8 cellular contexts compared by ENCODE assay signal in the genomic region with DNA sequence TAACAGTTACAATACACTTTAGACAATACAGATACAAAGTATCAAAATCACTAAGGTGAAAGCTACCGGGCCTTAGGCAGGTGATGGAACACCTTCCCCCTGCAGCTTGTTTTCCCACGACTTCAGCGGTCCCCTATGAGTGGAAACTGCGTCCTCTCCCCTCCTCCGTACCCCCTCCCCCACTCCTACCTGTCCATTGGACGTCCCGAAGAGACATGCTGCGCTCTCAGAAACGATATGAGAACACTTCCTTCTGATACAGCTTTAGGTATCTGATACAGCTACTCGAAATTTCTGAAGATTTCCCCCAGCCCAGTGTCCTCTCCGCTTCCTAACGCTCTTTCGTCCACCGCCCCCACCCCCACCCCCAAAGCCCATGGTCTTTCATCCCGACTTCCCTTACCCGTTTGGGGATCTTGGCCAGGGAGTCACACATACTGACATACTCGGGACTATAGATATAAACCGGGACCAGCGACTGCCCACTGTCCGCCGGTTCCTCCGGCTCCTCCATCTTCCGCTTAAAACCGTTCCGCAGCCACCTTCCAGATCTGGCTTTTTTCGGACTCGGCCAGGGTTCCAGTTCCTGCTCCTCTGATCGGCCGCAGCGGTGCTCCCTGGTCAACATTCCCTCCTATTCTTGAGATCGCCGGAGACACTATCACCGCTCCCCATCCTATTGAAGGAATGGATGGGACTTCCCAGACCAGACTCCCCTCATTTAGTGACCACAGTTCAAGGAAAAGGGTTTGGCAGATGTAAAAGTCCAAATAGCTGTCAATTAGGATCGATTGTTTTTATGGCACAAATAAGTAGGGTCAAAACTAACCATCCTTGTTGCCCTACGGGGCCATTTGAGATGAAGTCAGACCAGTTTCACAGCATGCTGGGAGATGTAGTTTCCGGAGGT. TPM values are rescaled to one million over a fixed set of nuclear protein-coding genes. Genes with fewer than 3 reads are reported as not detected.
DNase-seq lines count a peak whose midpoint lies in the region; ATAC-seq and TF ChIP-seq lines count a peak whose summit lies in the region.

A gene (minus strand): TSS at position 596 of the 910 bp plus-strand sequence. CDS start 82 bp downstream, at position 514.

- H3K27me3 Mint-ChIP-seq in CD8-positive, alpha-beta memory T cell, result peaks cover 0 to 24% of the 10 kb centered on the region in 2 donors
- H3K27me3 Mint-ChIP-seq in activated CD4-positive, alpha-beta T cell treated with anti-CD3 and anti-CD28 coated beads, Interleukin-2, amount 10 ng/mL, durations not matched to agents 24 days and 14 days, result peaks cover 9% of the 10 kb centered on the region

- intact Hi-C loops in activated CD4-positive, alpha-beta T cell treated with anti-CD3 and anti-CD28 coated beads, Interleukin-2, amount 10 ng/mL, durations not matched to agents 24 days and 14 days (cut with micrococcal nuclease), result loop anchor here (1.0 to 2.0 kb wide), 2 partner anchors 49 to 140 kb away; no protein-coding TSS in a partner anchor
- intact Hi-C loops in lower leg skin (cut with DNase I; ENCODE audit: low total_unique reads), result no loop called here

- no peaks in the 10 kb centered on the region for H3K9me3 ChIP-seq in CD8-positive, alpha-beta memory T cell (ENCODE audit: low read length)

- peaks cover 0 to 2% (median 0%) of the 10 kb centered on the region in 5 donors for H3K9me3 Mint-ChIP-seq in CD8-positive, alpha-beta memory T cell
- no peaks in the 10 kb centered on the region for H3K9me3 Mint-ChIP-seq in activated CD4-positive, alpha-beta T cell treated with anti-CD3 and anti-CD28 coated beads, Interleukin-2, amount 10 ng/mL, durations not matched to agents 24 days and 14 days

- no peaks in the 10 kb centered on the region for H3K4me1 ChIP-seq in CD8-positive, alpha-beta memory T cell (ENCODE audit: insufficient read depth, low read length)

- H3K36me3 Mint-ChIP-seq in CD8-positive, alpha-beta memory T cell, result peaks cover 0 to 29% (median 2%) of the 10 kb centered on the region in 3 donors
- peaks cover 9% of the 10 kb centered on the region for H3K36me3 Mint-ChIP-seq in activated CD4-positive, alpha-beta T cell treated with anti-CD3 and anti-CD28 coated beads, Interleukin-2, amount 10 ng/mL, durations not matched to agents 24 days and 14 days (ENCODE audit: low read depth)

- 1 to 36% methylated on average over 32 to 36 of the region's 36 CpGs for WGBS in lower leg skin, 2 donors

- POLR2A ChIA-PET in CD8-positive, alpha-beta memory T cell (lab: Charles Lee), result no interaction called here

- H3K27me3 ChIP-seq in CD8-positive, alpha-beta memory T cell (ENCODE audit: insufficient read depth, low read length, poor library complexity, severe bottlenecking), result no peaks in the 10 kb centered on the region

- peak within 1 kb of the TSS; percentile 88 to 99 (median 93) for H3K4me3 Mint-ChIP-seq in CD8-positive, alpha-beta memory T cell
- peak within 1 kb of the TSS; percentile 92 for H3K4me3 Mint-ChIP-seq in activated CD4-positive, alpha-beta T cell treated with anti-CD3 and anti-CD28 coated beads, Interleukin-2, amount 10 ng/mL, durations not matched to agents 24 days and 14 days

- peaks cover 8 to 16% (median 9%) of the 10 kb centered on the region in 3 donors for H3K4me1 Mint-ChIP-seq in CD8-positive, alpha-beta memory T cell
- H3K4me1 Mint-ChIP-seq in activated CD4-positive, alpha-beta T cell treated with anti-CD3 and anti-CD28 coated beads, Interleukin-2, amount 10 ng/mL, durations not matched to agents 24 days and 14 days, result peaks cover 5% of the 10 kb centered on the region

- peaks cover 5% of the 10 kb centered on the region for H3K36me3 ChIP-seq in CD8-positive, alpha-beta memory T cell (ENCODE audit: insufficient read depth, low read length)

- CTCF ChIA-PET in CD8-positive, alpha-beta memory T cell (lab: Charles Lee), result interaction anchor here (0.8 kb wide), 1 partner anchor 295 kb away, joined by 3 read pairs; a partner anchor contains a TSS

- peak in 4 of 5 donors; percentile 3 to 54 (median 35) for DNase-seq in CD8-positive, alpha-beta memory T cell
- peak; percentile 78 to 85 for DNase-seq in NCI-H524 (lab: John Stamatoyannopoulos, UW)
- peak; percentile 85 for DNase-seq in activated CD4-positive, alpha-beta T cell treated with anti-CD3 and anti-CD28 coated beads, Interleukin-2, amount 10 ng/mL, durations not matched to agents 24 days and 14 days
- peak; percentile 74 for DNase-seq in ecto neural progenitor cell (ENCODE audit: low spot score)
- DNase-seq in lower leg skin (ENCODE audit: low spot score in 2 of 2), result peak; percentile 41 to 90
- peak in 2 of 3 experiments; percentile 11 to 26 for DNase-seq in stimulated activated CD4-positive, alpha-beta T cell treated with anti-CD3 and anti-CD28 coated beads, TNF-alpha, amount 100 ng/mL, for 24 hours (ENCODE audit: low read depth in 3 of 3)

- peak within 1 kb of the TSS; percentile 60 for H3K27ac ChIP-seq in CD8-positive, alpha-beta memory T cell (ENCODE audit: low read depth, low read length)

- peak; percentile 96 for ATAC-seq in GM19397 (IDR thresholded peaks at IDR 0.05; ENCODE audit: unreplicated experiment)
- peak; percentile 97 for ATAC-seq in HG03520 (IDR thresholded peaks at IDR 0.05; ENCODE audit: unreplicated experiment)

- H3K4me3 ChIP-seq in CD8-positive, alpha-beta memory T cell (ENCODE audit: low read length), result peak within 1 kb of the TSS; percentile 96
- peak within 1 kb of the TSS; percentile 30 for H3K4me3 ChIP-seq in lower leg skin (ENCODE audit: low read depth, poor library complexity, severe bottlenecking)

- H3K27ac Mint-ChIP-seq in CD8-positive, alpha-beta memory T cell, result peak within 1 kb of the TSS; percentile 4 to 95 (median 87)
- H3K27ac Mint-ChIP-seq in activated CD4-positive, alpha-beta T cell treated with anti-CD3 and anti-CD28 coated beads, Interleukin-2, amount 10 ng/mL, durations not matched to agents 24 days and 14 days, result peak within 1 kb of the TSS; percentile 96

- no peak for TF ChIP-seq POLR2A in lower leg skin (IDR thresholded peaks at IDR 0.05)

- no peak for TF ChIP-seq CTCF in lower leg skin (IDR thresholded peaks at IDR 0.05)

RNA-seq across cellular contexts. Expression of the gene that starts here (rescaled TPM):
- 10 to 100 TPM; 17.3 to 17.8 TPM for total RNA-seq in CD8-positive, alpha-beta memory T cell
- 16.4 TPM for polyA plus RNA-seq in CD8-positive, alpha-beta memory T cell
- 29.2 and 29.9 TPM in 2 replicates for total RNA-seq in activated CD4-positive, alpha-beta T cell treated with anti-CD3 and anti-CD28 coated beads, Interleukin-2, amount 10 ng/mL, durations not matched to agents 24 days and 14 days
- 10 to 100 TPM; 13.8 to 19.3 (median 18.2) TPM for total RNA-seq in lower leg skin

Comparison
In these comparisons a context has a peak if more than half of its experiments do, and no peak if none do; other contexts are left out.
1. Peak in every context shown above with its lines: DNase-seq, ATAC-seq, H3K4me3 ChIP-seq and H3K27ac ChIP-seq.
2. DNase-seq: peak in every context shown above with its lines; median percentile 85 in activated CD4-positive, alpha-beta T cell treated with anti-CD3 and anti-CD28 coated beads, Interleukin-2, amount 10 ng/mL, durations not matched to agents 24 days and 14 days; 82 in NCI-H524; 74 in ecto neural progenitor cell; 66 in lower leg skin; 35 in CD8-positive, alpha-beta memory T cell; 18 in stimulated activated CD4-positive, alpha-beta T cell treated with anti-CD3 and anti-CD28 coated beads, TNF-alpha, amount 100 ng/mL, for 24 hours.